Comparison of ENCODE assay signal across 2 cellular contexts in the genomic region with DNA sequence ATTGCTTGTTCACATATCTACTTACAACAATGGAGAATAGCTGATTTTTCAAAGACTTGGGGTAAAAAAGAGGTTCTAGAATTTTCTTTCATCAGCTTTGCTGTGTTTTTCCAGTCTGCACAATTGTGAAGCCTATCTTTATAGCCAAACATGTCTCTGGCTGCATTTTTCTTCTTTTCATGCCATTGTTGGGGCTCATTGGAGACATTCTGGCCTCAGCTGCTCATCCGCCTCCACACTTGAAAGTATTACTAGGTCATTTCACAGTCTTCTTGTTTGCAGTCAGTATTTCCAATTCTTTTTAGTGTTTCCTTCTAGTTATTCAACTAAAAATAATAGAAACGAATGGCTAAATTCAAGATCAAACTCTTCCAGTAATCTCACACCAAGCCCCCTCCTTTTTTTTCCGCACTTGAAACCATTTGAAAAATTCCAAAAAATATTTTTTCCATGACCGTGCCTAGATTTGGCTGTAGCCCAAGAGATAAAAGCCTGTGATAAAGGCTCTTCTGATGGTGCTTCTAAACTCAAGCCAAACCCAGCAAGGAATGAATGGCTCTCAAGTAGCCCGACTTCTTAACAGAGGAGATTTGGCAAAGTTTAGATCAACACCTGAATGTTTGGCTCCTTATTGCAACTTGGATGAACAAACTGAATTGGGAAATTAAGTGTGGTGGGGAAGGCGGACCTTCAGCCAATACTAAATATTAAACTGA.
TF ChIP-seq lines count a peak whose summit lies in the region.

No MANE protein-coding gene starts in this region.

TF ChIP-seq in GM23338, 12 proteins besides CTCF, POLR2A, EP300 and RAD21 (continued from another document and continues in another):
- TF ChIP-seq, protein P1, sequence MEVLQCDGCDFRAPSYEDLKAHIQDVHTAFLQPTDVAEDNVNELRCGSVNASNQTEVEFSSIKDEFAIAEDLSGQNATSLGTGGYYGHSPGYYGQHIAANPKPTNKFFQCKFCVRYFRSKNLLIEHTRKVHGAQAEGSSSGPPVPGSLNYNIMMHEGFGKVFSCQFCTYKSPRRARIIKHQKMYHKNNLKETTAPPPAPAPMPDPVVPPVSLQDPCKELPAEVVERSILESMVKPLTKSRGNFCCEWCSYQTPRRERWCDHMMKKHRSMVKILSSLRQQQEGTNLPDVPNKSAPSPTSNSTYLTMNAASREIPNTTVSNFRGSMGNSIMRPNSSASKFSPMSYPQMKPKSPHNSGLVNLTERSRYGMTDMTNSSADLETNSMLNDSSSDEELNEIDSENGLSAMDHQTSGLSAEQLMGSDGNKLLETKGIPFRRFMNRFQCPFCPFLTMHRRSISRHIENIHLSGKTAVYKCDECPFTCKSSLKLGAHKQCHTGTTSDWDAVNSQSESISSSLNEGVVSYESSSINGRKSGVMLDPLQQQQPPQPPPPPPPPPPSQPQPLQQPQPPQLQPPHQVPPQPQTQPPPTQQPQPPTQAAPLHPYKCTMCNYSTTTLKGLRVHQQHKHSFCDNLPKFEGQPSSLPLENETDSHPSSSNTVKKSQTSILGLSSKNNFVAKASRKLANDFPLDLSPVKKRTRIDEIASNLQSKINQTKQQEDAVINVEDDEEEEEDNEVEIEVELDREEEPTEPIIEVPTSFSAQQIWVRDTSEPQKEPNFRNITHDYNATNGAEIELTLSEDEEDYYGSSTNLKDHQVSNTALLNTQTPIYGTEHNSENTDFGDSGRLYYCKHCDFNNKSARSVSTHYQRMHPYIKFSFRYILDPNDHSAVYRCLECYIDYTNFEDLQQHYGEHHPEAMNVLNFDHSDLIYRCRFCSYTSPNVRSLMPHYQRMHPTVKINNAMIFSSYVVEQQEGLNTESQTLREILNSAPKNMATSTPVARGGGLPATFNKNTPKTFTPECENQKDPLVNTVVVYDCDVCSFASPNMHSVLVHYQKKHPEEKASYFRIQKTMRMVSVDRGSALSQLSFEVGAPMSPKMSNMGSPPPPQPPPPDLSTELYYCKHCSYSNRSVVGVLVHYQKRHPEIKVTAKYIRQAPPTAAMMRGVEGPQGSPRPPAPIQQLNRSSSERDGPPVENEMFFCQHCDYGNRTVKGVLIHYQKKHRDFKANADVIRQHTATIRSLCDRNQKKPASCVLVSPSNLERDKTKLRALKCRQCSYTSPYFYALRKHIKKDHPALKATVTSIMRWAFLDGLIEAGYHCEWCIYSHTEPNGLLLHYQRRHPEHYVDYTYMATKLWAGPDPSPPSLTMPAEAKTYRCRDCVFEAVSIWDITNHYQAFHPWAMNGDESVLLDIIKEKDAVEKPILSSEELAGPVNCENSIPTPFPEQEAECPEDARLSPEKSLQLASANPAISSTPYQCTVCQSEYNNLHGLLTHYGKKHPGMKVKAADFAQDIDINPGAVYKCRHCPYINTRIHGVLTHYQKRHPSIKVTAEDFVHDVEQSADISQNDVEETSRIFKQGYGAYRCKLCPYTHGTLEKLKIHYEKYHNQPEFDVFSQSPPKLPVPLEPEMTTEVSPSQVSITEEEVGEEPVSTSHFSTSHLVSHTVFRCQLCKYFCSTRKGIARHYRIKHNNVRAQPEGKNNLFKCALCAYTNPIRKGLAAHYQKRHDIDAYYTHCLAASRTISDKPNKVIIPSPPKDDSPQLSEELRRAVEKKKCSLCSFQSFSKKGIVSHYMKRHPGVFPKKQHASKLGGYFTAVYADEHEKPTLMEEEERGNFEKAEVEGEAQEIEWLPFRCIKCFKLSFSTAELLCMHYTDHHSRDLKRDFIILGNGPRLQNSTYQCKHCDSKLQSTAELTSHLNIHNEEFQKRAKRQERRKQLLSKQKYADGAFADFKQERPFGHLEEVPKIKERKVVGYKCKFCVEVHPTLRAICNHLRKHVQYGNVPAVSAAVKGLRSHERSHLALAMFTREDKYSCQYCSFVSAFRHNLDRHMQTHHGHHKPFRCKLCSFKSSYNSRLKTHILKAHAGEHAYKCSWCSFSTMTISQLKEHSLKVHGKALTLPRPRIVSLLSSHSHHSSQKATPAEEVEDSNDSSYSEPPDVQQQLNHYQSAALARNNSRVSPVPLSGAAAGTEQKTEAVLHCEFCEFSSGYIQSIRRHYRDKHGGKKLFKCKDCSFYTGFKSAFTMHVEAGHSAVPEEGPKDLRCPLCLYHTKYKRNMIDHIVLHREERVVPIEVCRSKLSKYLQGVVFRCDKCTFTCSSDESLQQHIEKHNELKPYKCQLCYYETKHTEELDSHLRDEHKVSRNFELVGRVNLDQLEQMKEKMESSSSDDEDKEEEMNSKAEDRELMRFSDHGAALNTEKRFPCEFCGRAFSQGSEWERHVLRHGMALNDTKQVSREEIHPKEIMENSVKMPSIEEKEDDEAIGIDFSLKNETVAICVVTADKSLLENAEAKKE (CRISPR knock-in tag; IDR thresholded peaks at IDR 0.05): no peak
- no peak for TF ChIP-seq ZNF114 (CRISPR knock-in tag; IDR thresholded peaks at IDR 0.05)
- no peak for TF ChIP-seq STAT1 (IDR thresholded peaks at IDR 0.05; ENCODE audit: unreplicated experiment)
- no peak for TF ChIP-seq ZNF331 (CRISPR knock-in tag; IDR thresholded peaks at IDR 0.05; ENCODE audit: low read depth)
- TF ChIP-seq CREB1 (CRISPR knock-in tag; IDR thresholded peaks at IDR 0.05; ENCODE audit: low read depth): no peak
- TF ChIP-seq, protein P2, sequence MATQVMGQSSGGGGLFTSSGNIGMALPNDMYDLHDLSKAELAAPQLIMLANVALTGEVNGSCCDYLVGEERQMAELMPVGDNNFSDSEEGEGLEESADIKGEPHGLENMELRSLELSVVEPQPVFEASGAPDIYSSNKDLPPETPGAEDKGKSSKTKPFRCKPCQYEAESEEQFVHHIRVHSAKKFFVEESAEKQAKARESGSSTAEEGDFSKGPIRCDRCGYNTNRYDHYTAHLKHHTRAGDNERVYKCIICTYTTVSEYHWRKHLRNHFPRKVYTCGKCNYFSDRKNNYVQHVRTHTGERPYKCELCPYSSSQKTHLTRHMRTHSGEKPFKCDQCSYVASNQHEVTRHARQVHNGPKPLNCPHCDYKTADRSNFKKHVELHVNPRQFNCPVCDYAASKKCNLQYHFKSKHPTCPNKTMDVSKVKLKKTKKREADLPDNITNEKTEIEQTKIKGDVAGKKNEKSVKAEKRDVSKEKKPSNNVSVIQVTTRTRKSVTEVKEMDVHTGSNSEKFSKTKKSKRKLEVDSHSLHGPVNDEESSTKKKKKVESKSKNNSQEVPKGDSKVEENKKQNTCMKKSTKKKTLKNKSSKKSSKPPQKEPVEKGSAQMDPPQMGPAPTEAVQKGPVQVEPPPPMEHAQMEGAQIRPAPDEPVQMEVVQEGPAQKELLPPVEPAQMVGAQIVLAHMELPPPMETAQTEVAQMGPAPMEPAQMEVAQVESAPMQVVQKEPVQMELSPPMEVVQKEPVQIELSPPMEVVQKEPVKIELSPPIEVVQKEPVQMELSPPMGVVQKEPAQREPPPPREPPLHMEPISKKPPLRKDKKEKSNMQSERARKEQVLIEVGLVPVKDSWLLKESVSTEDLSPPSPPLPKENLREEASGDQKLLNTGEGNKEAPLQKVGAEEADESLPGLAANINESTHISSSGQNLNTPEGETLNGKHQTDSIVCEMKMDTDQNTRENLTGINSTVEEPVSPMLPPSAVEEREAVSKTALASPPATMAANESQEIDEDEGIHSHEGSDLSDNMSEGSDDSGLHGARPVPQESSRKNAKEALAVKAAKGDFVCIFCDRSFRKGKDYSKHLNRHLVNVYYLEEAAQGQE (IDR thresholded peaks at IDR 0.05; ENCODE audit: unreplicated experiment): no peak
- TF ChIP-seq, protein P3, sequence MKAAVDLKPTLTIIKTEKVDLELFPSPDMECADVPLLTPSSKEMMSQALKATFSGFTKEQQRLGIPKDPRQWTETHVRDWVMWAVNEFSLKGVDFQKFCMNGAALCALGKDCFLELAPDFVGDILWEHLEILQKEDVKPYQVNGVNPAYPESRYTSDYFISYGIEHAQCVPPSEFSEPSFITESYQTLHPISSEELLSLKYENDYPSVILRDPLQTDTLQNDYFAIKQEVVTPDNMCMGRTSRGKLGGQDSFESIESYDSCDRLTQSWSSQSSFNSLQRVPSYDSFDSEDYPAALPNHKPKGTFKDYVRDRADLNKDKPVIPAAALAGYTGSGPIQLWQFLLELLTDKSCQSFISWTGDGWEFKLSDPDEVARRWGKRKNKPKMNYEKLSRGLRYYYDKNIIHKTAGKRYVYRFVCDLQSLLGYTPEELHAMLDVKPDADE (IDR thresholded peaks at IDR 0.05): no peak
- TF ChIP-seq EZH2 (IDR thresholded peaks at IDR 0.05; ENCODE audit: low read depth, unreplicated experiment): no peak

TF ChIP-seq in SK-N-SH treated with all-trans-retinoic acid at 6 μM for 48 hours, 23 proteins besides CTCF, POLR2A, EP300 and RAD21 (continued from another document):
- TF ChIP-seq, protein P4, sequence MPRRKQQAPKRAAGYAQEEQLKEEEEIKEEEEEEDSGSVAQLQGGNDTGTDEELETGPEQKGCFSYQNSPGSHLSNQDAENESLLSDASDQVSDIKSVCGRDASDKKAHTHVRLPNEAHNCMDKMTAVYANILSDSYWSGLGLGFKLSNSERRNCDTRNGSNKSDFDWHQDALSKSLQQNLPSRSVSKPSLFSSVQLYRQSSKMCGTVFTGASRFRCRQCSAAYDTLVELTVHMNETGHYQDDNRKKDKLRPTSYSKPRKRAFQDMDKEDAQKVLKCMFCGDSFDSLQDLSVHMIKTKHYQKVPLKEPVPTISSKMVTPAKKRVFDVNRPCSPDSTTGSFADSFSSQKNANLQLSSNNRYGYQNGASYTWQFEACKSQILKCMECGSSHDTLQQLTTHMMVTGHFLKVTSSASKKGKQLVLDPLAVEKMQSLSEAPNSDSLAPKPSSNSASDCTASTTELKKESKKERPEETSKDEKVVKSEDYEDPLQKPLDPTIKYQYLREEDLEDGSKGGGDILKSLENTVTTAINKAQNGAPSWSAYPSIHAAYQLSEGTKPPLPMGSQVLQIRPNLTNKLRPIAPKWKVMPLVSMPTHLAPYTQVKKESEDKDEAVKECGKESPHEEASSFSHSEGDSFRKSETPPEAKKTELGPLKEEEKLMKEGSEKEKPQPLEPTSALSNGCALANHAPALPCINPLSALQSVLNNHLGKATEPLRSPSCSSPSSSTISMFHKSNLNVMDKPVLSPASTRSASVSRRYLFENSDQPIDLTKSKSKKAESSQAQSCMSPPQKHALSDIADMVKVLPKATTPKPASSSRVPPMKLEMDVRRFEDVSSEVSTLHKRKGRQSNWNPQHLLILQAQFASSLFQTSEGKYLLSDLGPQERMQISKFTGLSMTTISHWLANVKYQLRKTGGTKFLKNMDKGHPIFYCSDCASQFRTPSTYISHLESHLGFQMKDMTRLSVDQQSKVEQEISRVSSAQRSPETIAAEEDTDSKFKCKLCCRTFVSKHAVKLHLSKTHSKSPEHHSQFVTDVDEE (CRISPR knock-in tag; IDR thresholded peaks at IDR 0.05): no peak
- TF ChIP-seq GLIS3 (CRISPR knock-in tag; IDR thresholded peaks at IDR 0.05): no peak
- TF ChIP-seq ISL1 (CRISPR knock-in tag; IDR thresholded peaks at IDR 0.05): peak; percentile 90
- TF ChIP-seq, protein P5, sequence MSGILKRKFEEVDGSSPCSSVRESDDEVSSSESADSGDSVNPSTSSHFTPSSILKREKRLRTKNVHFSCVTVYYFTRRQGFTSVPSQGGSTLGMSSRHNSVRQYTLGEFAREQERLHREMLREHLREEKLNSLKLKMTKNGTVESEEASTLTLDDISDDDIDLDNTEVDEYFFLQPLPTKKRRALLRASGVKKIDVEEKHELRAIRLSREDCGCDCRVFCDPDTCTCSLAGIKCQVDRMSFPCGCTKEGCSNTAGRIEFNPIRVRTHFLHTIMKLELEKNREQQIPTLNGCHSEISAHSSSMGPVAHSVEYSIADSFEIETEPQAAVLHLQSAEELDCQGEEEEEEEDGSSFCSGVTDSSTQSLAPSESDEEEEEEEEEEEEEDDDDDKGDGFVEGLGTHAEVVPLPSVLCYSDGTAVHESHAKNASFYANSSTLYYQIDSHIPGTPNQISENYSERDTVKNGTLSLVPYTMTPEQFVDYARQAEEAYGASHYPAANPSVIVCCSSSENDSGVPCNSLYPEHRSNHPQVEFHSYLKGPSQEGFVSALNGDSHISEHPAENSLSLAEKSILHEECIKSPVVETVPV (CRISPR knock-in tag; IDR thresholded peaks at IDR 0.05): no peak
